In genomic region chr19:35266149-35266903, GRCh38 we compare ENCODE assay signal across 10 cellular contexts. TPM values are rescaled to one million over a fixed set of nuclear protein-coding genes. Genes with fewer than 3 reads are reported as not detected.
DNase-seq lines count a peak whose midpoint lies in the region; ATAC-seq, FAIRE-seq and TF ChIP-seq lines count a peak whose summit lies in the region.
"Had no signal": no experiment of that assay in that cellular context is flagged by ENCODE, and none has a peak within 500 bp of the region (broad histone marks: within the 10 kb centered on the region; RNA-seq: fewer than 3 reads in every experiment).

No MANE protein-coding gene starts in this region.

- ATAC-seq in left lung, result no peak

- peak overlapping the region; percentile 79 for H3K4me3 Mint-ChIP-seq in T-helper 2 cell treated with Interferon-gamma antibody and Interleukin-4, amounts not matched to agents 5 μg/mL and 100 μg/mL, for 36 hours

- H3K27ac ChIP-seq in ascending aorta (peak overlapping the region; percentile 91 to 97), left lung (no peak overlapping the region), tibial artery (peak overlapping the region; percentile 93 to 98)

- peaks cover 21% of the 10 kb centered on the region for H3K36me3 Mint-ChIP-seq in T-helper 2 cell treated with Interferon-gamma antibody and Interleukin-4, amounts not matched to agents 5 μg/mL and 100 μg/mL, for 36 hours (ENCODE audit: low read depth)

- H3K4me1 ChIP-seq in ascending aorta (peaks cover 7 to 12% of the 10 kb centered on the region in 2 donors), left lung (peaks cover 15 to 45% of the 10 kb centered on the region in 2 donors), tibial artery (peaks cover 0 to 44% (median 20%) of the 10 kb centered on the region in 4 donors)
- H3K4me1 ChIP-seq: BE2C had no signal

- no peaks in the 10 kb centered on the region for H3K9me3 Mint-ChIP-seq in T-helper 2 cell treated with Interferon-gamma antibody and Interleukin-4, amounts not matched to agents 5 μg/mL and 100 μg/mL, for 36 hours

- no peaks in the 10 kb centered on the region for H3K27me3 Mint-ChIP-seq in T-helper 2 cell treated with Interferon-gamma antibody and Interleukin-4, amounts not matched to agents 5 μg/mL and 100 μg/mL, for 36 hours (ENCODE audit: low read depth)

- peaks cover 8 to 12% of the 10 kb centered on the region in 2 donors for H3K36me3 ChIP-seq in ascending aorta
- H3K36me3 ChIP-seq in left lung, result peaks cover 0 to 23% of the 10 kb centered on the region in 2 donors
- peaks cover 10 to 15% (median 12%) of the 10 kb centered on the region in 3 donors for H3K36me3 ChIP-seq in tibial artery

- TF ChIP-seq CTCF in ascending aorta (IDR thresholded peaks at IDR 0.05) (no peak), left lung (IDR thresholded peaks at IDR 0.05) (no peak), tibial artery (IDR thresholded peaks at IDR 0.05) (no peak)

- DNase-seq in T-helper 2 cell treated with Interferon-gamma antibody and Interleukin-4, amounts not matched to agents 5 μg/mL and 100 μg/mL, for 36 hours (ENCODE audit: low spot score), result no peak
- DNase-seq in T-helper 2 cell (no peak), ascending aorta (ENCODE audit: low spot score in 2 of 2) (peak in 1 of 2 donors; percentile 60), left lung (peak; percentile 34 to 75), tibial artery (peak in 1 of 2 donors; percentile 62), DMS 273 (lab: John Stamatoyannopoulos, UW; ENCODE audit: unreplicated experiment) (no peak), GM19239 (ENCODE audit: insufficient read length, low spot score) (no peak), medulla oblongata (ENCODE audit: extremely low spot score) (no peak)
- DNase-seq: BE2C had no signal

- FAIRE-seq in GM19239 (lab: Jason Lieb, UNC), result no peak
- FAIRE-seq: colon had no signal

- intact Hi-C loops in ascending aorta (cut with DNase I), result loop anchor here (2.0 to 10.0 kb wide), 8 partner anchors 109 to 1472 kb away; partner anchors contain the start of genes COX6B1, IGFLR1, KCTD15 and LIN37
- intact Hi-C loops in left lung (cut with DNase I), result no loop called here
- intact Hi-C loops in tibial artery (cut with DNase I; ENCODE audit: low total_unique reads), result loop anchor here (5.0 kb wide), 1 partner anchor 129 kb away; the partner anchor contains the start of genes FXYD1 and LGI4

- H3K27me3 ChIP-seq in ascending aorta (no peaks in the 10 kb centered on the region), left lung (no peaks in the 10 kb centered on the region), tibial artery (no peaks in the 10 kb centered on the region)

- no peaks in the 10 kb centered on the region for H3K9me3 ChIP-seq in ascending aorta
- no peaks in the 10 kb centered on the region for H3K9me3 ChIP-seq in left lung
- H3K9me3 ChIP-seq in tibial artery, result no peaks in the 10 kb centered on the region
- H3K9me3 ChIP-seq: BE2C had no signal

- H3K27ac Mint-ChIP-seq in T-helper 2 cell treated with Interferon-gamma antibody and Interleukin-4, amounts not matched to agents 5 μg/mL and 100 μg/mL, for 36 hours, result peak overlapping the region; percentile 82

- H3K4me1 Mint-ChIP-seq in T-helper 2 cell treated with Interferon-gamma antibody and Interleukin-4, amounts not matched to agents 5 μg/mL and 100 μg/mL, for 36 hours (ENCODE audit: low read depth), result peaks cover 13% of the 10 kb centered on the region

- H3K4me3 ChIP-seq in ascending aorta (peak overlapping the region in 1 of 2 donors; percentile 86), left lung (peak overlapping the region in 1 of 2 donors; percentile 80), tibial artery (peak overlapping the region; percentile 74 to 89)

RNA-seq across cellular contexts. Expression of gene USF2, which starts 2.4 kb away (rescaled TPM):
- 116 TPM for total RNA-seq in ascending aorta
- 100 to 1,000 TPM; 123 to 148 TPM for total RNA-seq in left lung

RNA-seq across cellular contexts. Expression of gene HAMP, which starts 16.0 kb away (rescaled TPM):
- total RNA-seq in ascending aorta (not detected), left lung (1 to 10 TPM; 1.1 to 1.9 TPM)

RNA-seq across cellular contexts. Expression of gene LSR, which starts 17.5 kb away (rescaled TPM):
- total RNA-seq in ascending aorta (79.4 TPM), left lung (100 to 1,000 TPM in 1 of 2 donors, 10 to 100 TPM in 1; 65.4 to 130 TPM)

RNA-seq across cellular contexts. Expression of gene MAG, which starts 25.6 kb away (rescaled TPM):
- total RNA-seq in ascending aorta (not detected), left lung (not detected)

RNA-seq across cellular contexts. Expression of gene FAM187B, which starts 37.8 kb away (rescaled TPM):
- total RNA-seq in ascending aorta, result not detected
- total RNA-seq in left lung, result under 1 TPM in 1 of 2 donors, not detected in 1; 0.20 TPM

Comparison
In these comparisons a context has a peak if more than half of its experiments do, and no peak if none do; other contexts are left out.
1. DNase-seq: peak in left lung (2 of 2); none in T-helper 2 cell treated with Interferon-gamma antibody and Interleukin-4, amounts not matched to agents 5 μg/mL and 100 μg/mL, for 36 hours (single experiment), T-helper 2 cell (0 of 5), DMS 273 (single experiment), GM19239 (single experiment) and medulla oblongata (single experiment).
2. H3K27ac ChIP-seq: peak in ascending aorta (2 of 2) and tibial artery (2 of 2); none in left lung (0 of 2).
3. intact Hi-C loops: an anchor here in ascending aorta (2.0 to 10.0 kb wide) and tibial artery (5.0 kb wide); none called in left lung.